In genomic region chr11:59172345-59173079, GRCh38 we compare ENCODE assay signal across 9 cellular contexts. TPM values are rescaled to one million over a fixed set of nuclear protein-coding genes. Genes with fewer than 3 reads are reported as not detected.
A peak's percentile ranks its signal among the peaks of the same experiment; 100 is the strongest.
DNase-seq lines count a peak whose midpoint lies in the region; ATAC-seq, FAIRE-seq and TF ChIP-seq lines count a peak whose summit lies in the region.
"Had no signal": no experiment of that assay in that cellular context is flagged by ENCODE, and none has a peak within 500 bp of the region (broad histone marks: within the 10 kb centered on the region; RNA-seq: fewer than 3 reads in every experiment).

No MANE protein-coding gene starts in this region.

- peaks cover 6% of the 10 kb centered on the region for H3K36me3 Mint-ChIP-seq in mesothelial cell of epicardium

- no peaks in the 10 kb centered on the region for H3K9me3 Mint-ChIP-seq in mesothelial cell of epicardium

- H3K4me3 ChIP-seq in AG09309 (ENCODE audit: control insufficient read depth, low read depth, low read length): peak overlapping the region; percentile 59
- peak overlapping the region; percentile 98 for H3K4me3 ChIP-seq in SU-DHL-6 (ENCODE audit: insufficient read depth, low read length, poor library complexity, severe bottlenecking)
- peak overlapping the region; percentile 74 for H3K4me3 ChIP-seq in upper lobe of right lung

- peak overlapping the region; percentile 98 for H3K4me2 ChIP-seq in SU-DHL-6 (ENCODE audit: low read depth, low read length, poor library complexity, severe bottlenecking)

- peak overlapping the region; percentile 69 for H3K27ac ChIP-seq in SU-DHL-6 (ENCODE audit: low read depth, low read length)
- H3K27ac ChIP-seq in upper lobe of right lung: peak overlapping the region; percentile 82

- H3K4me1 Mint-ChIP-seq in mesothelial cell of epicardium: peaks cover 34% of the 10 kb centered on the region

- no peak for DNase-seq in AG09309 (ENCODE audit: low read depth)
- peak; percentile 64 for DNase-seq in ecto neural progenitor cell (ENCODE audit: low spot score)
- no peak for DNase-seq in mesothelial cell of epicardium (ENCODE audit: low spot score in 2 of 2, unreplicated experiment in 2 of 2)
- DNase-seq in upper lobe of right lung: peak; percentile 76
- DNase-seq in RCC 7860 (ENCODE audit: low spot score): no peak

- peak overlapping the region; percentile 79 for H3K9ac ChIP-seq in SU-DHL-6 (ENCODE audit: low read length)

- no peak for FAIRE-seq in RCC 7860 (lab: Jason Lieb, UNC)

- H3K4me1 ChIP-seq in upper lobe of right lung: peaks cover 11% of the 10 kb centered on the region

- no peaks in the 10 kb centered on the region for H3K9me2 ChIP-seq in SU-DHL-6 (replicated peaks; ENCODE audit: insufficient read depth, low read length)

- H3K27ac Mint-ChIP-seq in mesothelial cell of epicardium: peak overlapping the region; percentile 96

- intact Hi-C loops in upper lobe of right lung (cut with DNase I): loop anchor here (5.0 kb wide), 1 partner anchor 115 kb away; no protein-coding TSS in a partner anchor

- no peaks in the 10 kb centered on the region for H3K9me3 ChIP-seq in SU-DHL-6 (ENCODE audit: insufficient read depth, low read length)
- no peaks in the 10 kb centered on the region for H3K9me3 ChIP-seq in upper lobe of right lung

- H3K79me2 ChIP-seq in SU-DHL-6 (ENCODE audit: insufficient read depth, low read length): no peaks in the 10 kb centered on the region

- peak overlapping the region; percentile 92 for H3K4me3 Mint-ChIP-seq in mesothelial cell of epicardium

- no peak for TF ChIP-seq CTCF in AG09309 (IDR thresholded peaks at IDR 0.05; ENCODE audit: control insufficient read depth, insufficient read depth, low read depth, low read length, missing control alignments)
- TF ChIP-seq CTCF in SU-DHL-6 (IDR thresholded peaks at IDR 0.05; ENCODE audit: insufficient read depth, low read length, poor library complexity, severe bottlenecking): no peak
- no peak for TF ChIP-seq CTCF in mesothelial cell of epicardium (IDR thresholded peaks at IDR 0.05; ENCODE audit: unreplicated experiment)
- TF ChIP-seq CTCF in upper lobe of right lung (IDR thresholded peaks at IDR 0.05): no peak

- H3F3A ChIP-seq in SU-DHL-6 (ENCODE audit: insufficient read depth): no peaks in the 10 kb centered on the region

- no peaks in the 10 kb centered on the region for H3K27me3 Mint-ChIP-seq in mesothelial cell of epicardium (ENCODE audit: low read depth)

- H4K20me1 ChIP-seq in SU-DHL-6 (ENCODE audit: low read depth, low read length): no peaks in the 10 kb centered on the region; the same call in 1 of the 2 replicates

- peak overlapping the region; percentile 29 for H2AFZ ChIP-seq in SU-DHL-6 (ENCODE audit: low read depth, low read length, severe bottlenecking)

- no peaks in the 10 kb centered on the region for H3K36me3 ChIP-seq in SU-DHL-6 (ENCODE audit: low read length)
- no peaks in the 10 kb centered on the region for H3K36me3 ChIP-seq in upper lobe of right lung

- no peaks in the 10 kb centered on the region for H3K27me3 ChIP-seq in SU-DHL-6 (ENCODE audit: low read length)
- H3K27me3 ChIP-seq in upper lobe of right lung: no peaks in the 10 kb centered on the region

- ATAC-seq in GM18907 (IDR thresholded peaks at IDR 0.05; ENCODE audit: unreplicated experiment) (peak; percentile 40), HG03060 (IDR thresholded peaks at IDR 0.05; ENCODE audit: low read depth, unreplicated experiment) (peak; percentile 34), upper lobe of right lung (peak; percentile 18)

RNA-seq across cellular contexts. Expression of gene DTX4, which starts 0.6 kb away (rescaled TPM):
- total RNA-seq in mesothelial cell of epicardium: 37.7 to 42.3 TPM (median 39.4 TPM) in 3 replicates
- 43.1 TPM for total RNA-seq in upper lobe of right lung

RNA-seq across cellular contexts. Expression of gene FAM111A, which starts 29.9 kb away (rescaled TPM):
- total RNA-seq in mesothelial cell of epicardium (40.5 to 41.7 TPM (median 40.8 TPM) in 3 replicates), upper lobe of right lung (60.9 TPM)

RNA-seq across cellular contexts. Expression of gene MPEG1, which starts 40.2 kb away (rescaled TPM):
- not detected in 3 replicates for total RNA-seq in mesothelial cell of epicardium
- total RNA-seq in upper lobe of right lung: 34.1 TPM
- total RNA-seq: HT1080 had no signal

Comparison
In these comparisons a context has a peak if more than half of its experiments do, and no peak if none do; other contexts are left out.
1. DNase-seq: peak in ecto neural progenitor cell (single experiment) and upper lobe of right lung (single experiment); none in AG09309 (single experiment), mesothelial cell of epicardium (0 of 2) and RCC 7860 (single experiment).
2. RNA of gene MPEG1, which starts 40.2 kb away (total RNA-seq): 34.1 TPM in upper lobe of right lung (single experiment); not detected in mesothelial cell of epicardium; every median in the first group is over 10 times any median in the second.
3. Peak in every context shown above with its lines, with median percentiles within 50 percentile points of each other: H3K4me3 ChIP-seq and ATAC-seq.